ENCODE assay signal across 16 cellular contexts in the genomic region with DNA sequence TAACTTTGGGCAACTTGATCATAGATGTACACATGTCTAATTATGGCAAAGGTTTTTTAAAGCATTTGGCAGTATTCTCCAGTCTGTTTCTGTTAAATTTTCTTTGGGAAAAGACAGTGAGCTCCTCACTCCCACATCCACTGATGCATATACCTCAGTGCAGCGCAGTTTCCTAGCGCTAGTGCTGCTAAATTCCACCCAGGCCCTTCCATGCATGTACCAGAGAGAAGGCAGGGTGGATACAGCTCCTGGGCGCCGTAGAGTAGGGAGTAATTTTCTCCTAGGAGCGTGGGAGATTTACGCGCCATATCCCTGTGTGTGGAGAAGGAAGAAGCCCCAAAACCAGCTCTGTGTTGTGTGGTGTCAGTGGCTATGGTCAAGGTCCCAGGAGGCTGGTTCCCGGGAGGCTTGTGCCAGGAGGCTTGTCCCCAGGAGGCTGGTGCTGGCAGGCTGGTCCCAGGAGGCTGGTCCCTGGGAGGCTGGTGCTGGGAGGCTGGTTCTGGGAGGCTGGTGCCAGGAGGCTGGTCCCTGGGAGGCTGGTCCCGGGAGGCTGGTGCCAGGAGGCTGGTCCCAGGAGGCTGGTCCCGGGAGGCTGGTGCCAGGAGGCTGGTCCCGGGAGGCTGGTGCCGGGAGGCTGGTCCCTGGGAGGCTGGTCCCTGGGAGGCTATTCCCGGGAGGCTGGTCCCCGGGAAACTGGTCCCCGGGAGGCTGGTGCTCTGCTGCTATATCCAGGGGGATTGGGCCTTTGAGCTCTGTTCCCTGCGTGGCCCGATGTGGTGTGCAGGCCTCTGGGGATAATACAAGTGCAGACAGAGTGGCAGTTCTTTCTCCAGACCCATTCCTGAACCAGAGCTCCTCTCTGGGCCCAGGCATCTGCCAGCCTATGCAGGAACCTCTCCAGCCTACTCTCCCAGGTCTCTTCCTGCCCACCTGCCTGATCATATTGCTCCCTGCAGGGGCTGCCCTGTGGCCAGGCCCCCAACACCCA.
DNase-seq lines count a peak whose midpoint lies in the region; TF ChIP-seq lines count a peak whose summit lies in the region.
"Had no signal": no experiment of that assay in that cellular context is flagged by ENCODE, and none has a peak within 500 bp of the region (broad histone marks: within the 10 kb centered on the region; RNA-seq: fewer than 3 reads in every experiment).

No MANE protein-coding gene starts in this region.

- H3K9me3 ChIP-seq in HEK293 (ENCODE audit: control insufficient read depth, insufficient read depth, low read depth, low read length) (no peaks in the 10 kb centered on the region), mesenchymal stem cell (ENCODE audit: control insufficient read depth, low read length) (no peaks in the 10 kb centered on the region)

- H3K27ac Mint-ChIP-seq in brain = peak overlapping the region in 3 of 5 experiments; percentile 21 to 97 (median 88)
- H3K27ac Mint-ChIP-seq: CD4-positive, alpha-beta T cell; GM23338 had no signal

- no peak overlapping the region for H2BK120ac ChIP-seq in mesenchymal stem cell (ENCODE audit: low read depth, low read length)

- no peak overlapping the region for H2BK15ac ChIP-seq in mesenchymal stem cell (ENCODE audit: low read depth, poor library complexity, severe bottlenecking)

- H4K91ac ChIP-seq in mesenchymal stem cell (ENCODE audit: low read length) = no peak overlapping the region

- peaks cover 22% of the 10 kb centered on the region for H3K36me3 Mint-ChIP-seq in brain

- no peak overlapping the region for H3K4me2 ChIP-seq in mesenchymal stem cell (ENCODE audit: low read length, poor library complexity, severe bottlenecking)
- H3K4me2 ChIP-seq: GM23338 had no signal

- H3K79me1 ChIP-seq in mesenchymal stem cell (replicated peaks; ENCODE audit: low read length, poor library complexity, severe bottlenecking) = peaks cover 2% of the 10 kb centered on the region

- no peaks in the 10 kb centered on the region for H3K27me3 Mint-ChIP-seq in brain
- H3K27me3 Mint-ChIP-seq: CD4-positive, alpha-beta T cell had no signal

- no peak overlapping the region for H2BK5ac ChIP-seq in mesenchymal stem cell (ENCODE audit: low read depth, low read length, poor library complexity, severe bottlenecking)

- POLR2A ChIA-PET in HEK293 (lab: Yijun Ruan, JAX) = no interaction called here

- DNase-seq in mesenchymal stem cell (no peak), superior temporal gyrus (ENCODE audit: extremely low spot score) (peak; percentile 49), T-helper 2 cell (no peak), MV-4-11 (lab: John Stamatoyannopoulos, UW) (no peak), NCI-H345 treated with DMSO at 0.1 percent for 48 hours (lab: John Stamatoyannopoulos, UW; ENCODE audit: unreplicated experiment) (no peak)
- DNase-seq: AML-193, DMS79, NCI-H1092, NCI-H226, NCI-H526 treated with DMSO at 0.1 percent for 48 hours, OCI-M1 had no signal

- H3K4me3 ChIP-seq in HEK293 (ENCODE audit: low read depth, low read length) = no peak overlapping the region
- no peak overlapping the region for H3K4me3 ChIP-seq in mesenchymal stem cell (ENCODE audit: insufficient read depth in 1 of 2, low read depth in 1 of 2, low read length in 2 of 2)
- H3K4me3 ChIP-seq: GM23338, K562 had no signal

- H3K36me3 ChIP-seq in HEK293 (ENCODE audit: control insufficient read depth in 2 of 2, insufficient read depth in 1 of 2, low read length in 2 of 2) (peaks cover 0 to 19% of the 10 kb centered on the region in 2 experiments; a peak in 2 of 3 replicates), mesenchymal stem cell (ENCODE audit: control insufficient read depth in 1 of 2, insufficient read depth in 2 of 2, low read depth in 1 of 2, low read length in 2 of 2) (peaks cover 21 to 34% of the 10 kb centered on the region in 2 experiments)

- no peak overlapping the region for H4K8ac ChIP-seq in mesenchymal stem cell (ENCODE audit: low read length)

- 95% methylated on average over 16 of the region's 17 CpGs for WGBS in mesenchymal stem cell

- no peak overlapping the region for H3K23ac ChIP-seq in mesenchymal stem cell (ENCODE audit: low read length in 2 of 2)

- H3K14ac ChIP-seq in mesenchymal stem cell (ENCODE audit: low read length in 2 of 2) = no peak overlapping the region

- no peak overlapping the region for H3K27ac ChIP-seq in HEK293 (ENCODE audit: extremely low read depth, low read depth, low read length)
- no peak overlapping the region for H3K27ac ChIP-seq in mesenchymal stem cell (ENCODE audit: low read length, poor library complexity, severe bottlenecking)

- H3K27me3 ChIP-seq in mesenchymal stem cell (ENCODE audit: control insufficient read depth in 1 of 2, insufficient read depth in 1 of 2, low read length in 2 of 2) = no peaks in the 10 kb centered on the region

- H3K18ac ChIP-seq in mesenchymal stem cell (ENCODE audit: low read depth in 1 of 2, low read length in 2 of 2) = no peak overlapping the region

- no peak for TF ChIP-seq CTCF in HEK293 (tag by site-specific recombination; IDR thresholded peaks at IDR 0.05)
- TF ChIP-seq CTCF in brain (conservative IDR thresholded peaks at IDR 0.05) = no peak

- H3K4me1 Mint-ChIP-seq in brain = peaks cover 42% of the 10 kb centered on the region
- H3K4me1 Mint-ChIP-seq: GM23338 had no signal

- no peak overlapping the region for H3K4me3 Mint-ChIP-seq in brain
- H3K4me3 Mint-ChIP-seq: CD4-positive, alpha-beta T cell; GM23338 had no signal

- H3K4me1 ChIP-seq in HEK293 (ENCODE audit: control insufficient read depth, insufficient read depth, low read length) = no peaks in the 10 kb centered on the region; the same call in 1 of the 2 replicates
- H3K4me1 ChIP-seq in mesenchymal stem cell (ENCODE audit: control insufficient read depth, insufficient read depth, low read depth, low read length) = peaks cover 33% of the 10 kb centered on the region

- no peak overlapping the region for H2AFZ ChIP-seq in mesenchymal stem cell (ENCODE audit: low read depth, low read length)
- H2AFZ ChIP-seq: GM23338 had no signal

- no peaks in the 10 kb centered on the region for H3K9me3 Mint-ChIP-seq in brain
- H3K9me3 Mint-ChIP-seq: CD4-positive, alpha-beta T cell; GM23338 had no signal

- no peak overlapping the region for H3K9ac ChIP-seq in mesenchymal stem cell (ENCODE audit: low read length)

- CTCF ChIA-PET in HEK293 (lab: Yijun Ruan, JAX) = no interaction called here

- H3K4ac ChIP-seq in mesenchymal stem cell (ENCODE audit: low read depth in 1 of 2, low read length in 2 of 2) = no peak overlapping the region

- H2AK5ac ChIP-seq in mesenchymal stem cell (ENCODE audit: low read length, severe bottlenecking) = peak overlapping the region; percentile 63

- no peak overlapping the region for H2BK12ac ChIP-seq in mesenchymal stem cell (ENCODE audit: low read length in 2 of 2)

TF ChIP-seq in HEK293, 187 proteins besides CTCF, POLR2A, EP300 and RAD21:
- peak; percentile 77 for TF ChIP-seq GLIS1 (tag by site-specific recombination; IDR thresholded peaks at IDR 0.05)
- no peak for TF ChIP-seq ZNF610 (tag by site-specific recombination; IDR thresholded peaks at IDR 0.05; ENCODE audit: borderline replicate concordance)
TF ChIP-seq in HEK293: peak in this region for 1.
